ENCODE assay signal across 11 cellular contexts in the genomic region with DNA sequence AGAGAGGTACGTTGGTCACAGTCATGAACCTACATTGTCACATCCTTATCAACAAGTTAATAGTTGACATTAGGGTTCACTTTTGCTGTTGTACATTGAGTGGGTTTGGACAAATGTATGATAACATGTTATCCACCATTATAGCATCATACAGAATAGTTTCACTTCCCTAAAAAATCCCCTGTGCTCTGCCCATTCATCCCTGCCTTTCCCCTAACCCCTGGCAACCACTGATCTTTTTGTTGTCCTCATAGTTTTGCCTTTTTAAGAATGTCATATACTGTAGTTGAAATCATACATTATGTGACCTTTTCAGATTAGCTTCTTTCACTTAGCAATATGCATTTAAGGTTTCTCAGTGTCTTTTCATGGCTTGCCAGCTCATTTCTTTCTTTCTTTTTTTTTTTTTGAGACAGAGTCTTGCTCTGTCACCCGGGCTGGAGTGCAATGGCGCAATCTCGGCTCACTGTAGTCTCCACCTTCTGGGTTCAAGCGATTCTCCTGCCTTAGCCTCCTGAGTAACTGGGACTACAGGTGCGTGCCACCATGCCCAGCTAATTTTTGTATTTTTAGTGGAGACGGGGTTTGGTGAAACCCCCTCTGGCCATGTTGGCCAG. TPM values are rescaled to one million over a fixed set of nuclear protein-coding genes. Genes with fewer than 3 reads are reported as not detected.
DNase-seq lines count a peak whose midpoint lies in the region; ATAC-seq and TF ChIP-seq lines count a peak whose summit lies in the region.
"Had no signal": no experiment of that assay in that cellular context is flagged by ENCODE, and none has a peak within 500 bp of the region (broad histone marks: within the 10 kb centered on the region; RNA-seq: fewer than 3 reads in every experiment).

No MANE protein-coding gene starts in this region.

- peak; percentile 76 for ATAC-seq in GM18499 (IDR thresholded peaks at IDR 0.05; ENCODE audit: insufficient read depth, unreplicated experiment)
- ATAC-seq in GM19455 (IDR thresholded peaks at IDR 0.05; ENCODE audit: unreplicated experiment) = peak; percentile 54
- ATAC-seq in HG03060 (IDR thresholded peaks at IDR 0.05; ENCODE audit: low read depth, unreplicated experiment) = peak; percentile 46
- ATAC-seq: psoas muscle had no signal

- no peaks in the 10 kb centered on the region for H3K27me3 ChIP-seq in dorsolateral prefrontal cortex

- no peak overlapping the region for H3K4me3 ChIP-seq in dorsolateral prefrontal cortex
- H3K4me3 ChIP-seq: psoas muscle had no signal

- TF ChIP-seq CTCF in dorsolateral prefrontal cortex (IDR thresholded peaks at IDR 0.05 in 54 of 56, conservative IDR thresholded peaks at IDR 0.05 in 2 of 56; ENCODE audit: low read depth in 1 of 56, partially characterized antibody in 56 of 56) = no peak

- intact Hi-C loops in dorsolateral prefrontal cortex (cut with DNase I) = no loop called here

- no peak overlapping the region for H3K27ac ChIP-seq in dorsolateral prefrontal cortex
- H3K27ac ChIP-seq: HL-60, psoas muscle had no signal

- peak; percentile 47 for DNase-seq in SIG-M5 (lab: John Stamatoyannopoulos, UW)
- no peak for DNase-seq in dorsolateral prefrontal cortex
- no peak for DNase-seq in HCEC 1CT
- DNase-seq in HUDEP-2 (lab: John Stamatoyannopoulos, UW; ENCODE audit: unreplicated experiment in 76 of 76) = no peak
- no peak for DNase-seq in DMS153 (lab: John Stamatoyannopoulos, UW)
- DNase-seq: NCI-H510A treated with DMSO at 0.1 percent for 48 hours, psoas muscle had no signal

RNA-seq across cellular contexts. Expression of a gene that starts 50.6 kb away (rescaled TPM):
- total RNA-seq in dorsolateral prefrontal cortex = 10 to 100 TPM; 19.0 to 35.8 (median 26.0) TPM
